Comparison of ENCODE assay signal across 14 cellular contexts in genomic region chr6:78308025-78308424, GRCh38.
DNase-seq lines count a peak whose midpoint lies in the region; ATAC-seq and TF ChIP-seq lines count a peak whose summit lies in the region.
"Had no signal": no experiment of that assay in that cellular context is flagged by ENCODE, and none has a peak within 500 bp of the region (broad histone marks: within the 10 kb centered on the region; RNA-seq: fewer than 3 reads in every experiment).

No MANE protein-coding gene starts in this region.

- H3K9me2 ChIP-seq in GM23338 (ENCODE audit: insufficient read depth), result no peaks in the 10 kb centered on the region

- ATAC-seq in GM23338, result peak; percentile 93
- ATAC-seq in stimulated activated memory B cell treated with anti-CD40 and anti-IgM and Interleukin-4, amounts not matched to agents 10 μg/mL and 1 μg/mL and 100 μg/mL, for 72 hours, result no peak
- ATAC-seq in natural killer cell treated with Interleukin-12 subunit alpha and Interleukin-12 subunit beta and Interleukin-15 and Interleukin-18, amount 100 ng/mL, for 72 hours, result no peak
- ATAC-seq: activated CD8-positive, alpha-beta T cell treated with anti-CD3 and anti-CD28 coated beads for 36 hours; stimulated activated naive B cell treated with anti-CD40 and anti-IgM and Interleukin-4, amounts not matched to agents 10 μg/mL and 1 μg/mL and 100 μg/mL, for 72 hours had no signal

- no peak overlapping the region for H2AFZ ChIP-seq in GM23338

- H3K4me1 Mint-ChIP-seq in GM23338 (no peaks in the 10 kb centered on the region), endodermal cell (no peaks in the 10 kb centered on the region)
- no peaks in the 10 kb centered on the region for H3K4me1 Mint-ChIP-seq in stimulated activated memory B cell treated with anti-CD40 and anti-IgM and Interleukin-4, amounts not matched to agents 10 μg/mL and 1 μg/mL and 100 μg/mL, for 72 hours
- no peaks in the 10 kb centered on the region for H3K4me1 Mint-ChIP-seq in natural killer cell treated with Interleukin-12 subunit alpha and Interleukin-12 subunit beta and Interleukin-15 and Interleukin-18, amount 100 ng/mL, for 72 hours (ENCODE audit: low read depth in 2 of 2)
- H3K4me1 Mint-ChIP-seq: stimulated activated naive B cell treated with anti-CD40 and anti-IgM and Interleukin-4, amounts not matched to agents 10 μg/mL and 1 μg/mL and 100 μg/mL, for 72 hours had no signal

- H3K27me3 ChIP-seq in GM23338 (ENCODE audit: insufficient read depth) (no peaks in the 10 kb centered on the region), NT2/D1 (ENCODE audit: insufficient read depth, insufficient read length) (no peaks in the 10 kb centered on the region), endodermal cell (ENCODE audit: control insufficient read depth, insufficient read depth, low read length, poor library complexity, severe bottlenecking) (no peaks in the 10 kb centered on the region), colonic mucosa (no peaks in the 10 kb centered on the region)
- H3K27me3 ChIP-seq: vagina had no signal

- no peaks in the 10 kb centered on the region for H3K4me1 ChIP-seq in GM23338 (ENCODE audit: insufficient read depth)
- H3K4me1 ChIP-seq in NT2/D1 (ENCODE audit: insufficient read depth, insufficient read length), result no peaks in the 10 kb centered on the region
- H3K4me1 ChIP-seq in endodermal cell (ENCODE audit: control insufficient read depth, insufficient read depth, low read length), result no peaks in the 10 kb centered on the region
- no peaks in the 10 kb centered on the region for H3K4me1 ChIP-seq in colonic mucosa
- H3K4me1 ChIP-seq: vagina had no signal

- no peak overlapping the region for H3K4me2 ChIP-seq in GM23338

- H3K27ac Mint-ChIP-seq in GM23338 (no peak overlapping the region), endodermal cell (no peak overlapping the region)
- no peak overlapping the region for H3K27ac Mint-ChIP-seq in stimulated activated memory B cell treated with anti-CD40 and anti-IgM and Interleukin-4, amounts not matched to agents 10 μg/mL and 1 μg/mL and 100 μg/mL, for 72 hours
- H3K27ac Mint-ChIP-seq in natural killer cell treated with Interleukin-12 subunit alpha and Interleukin-12 subunit beta and Interleukin-15 and Interleukin-18, amount 100 ng/mL, for 72 hours, result no peak overlapping the region
- H3K27ac Mint-ChIP-seq: activated CD8-positive, alpha-beta T cell treated with anti-CD3 and anti-CD28 coated beads for 36 hours; stimulated activated naive B cell treated with anti-CD40 and anti-IgM and Interleukin-4, amounts not matched to agents 10 μg/mL and 1 μg/mL and 100 μg/mL, for 72 hours had no signal

- no peak overlapping the region for H3K9ac ChIP-seq in NT2/D1 (ENCODE audit: insufficient read length, low read depth)
- no peak overlapping the region for H3K9ac ChIP-seq in endodermal cell (ENCODE audit: extremely low read depth, low read length, poor library complexity, severe bottlenecking)
- H3K9ac ChIP-seq in colonic mucosa (ENCODE audit: low read depth in 2 of 2, low read length in 2 of 2), result no peak overlapping the region

- H3F3A ChIP-seq in GM23338 (replicated peaks; ENCODE audit: low read depth), result no peaks in the 10 kb centered on the region

- H3K4me3 ChIP-seq in GM23338 (no peak overlapping the region), NT2/D1 (ENCODE audit: insufficient read length, low read depth) (no peak overlapping the region), endodermal cell (ENCODE audit: low read length) (no peak overlapping the region), colonic mucosa (no peak overlapping the region)
- H3K4me3 ChIP-seq: vagina had no signal

- in situ Hi-C loops in ACHN (cut with HindIII; ENCODE audit: low pct_ligation_motif_present, low pct_unique_long_range_greater_than_20kb, low sequenced_read_pairs), result no loop called here

- H3K27me3 Mint-ChIP-seq in GM23338 (ENCODE audit: insufficient read depth, low read depth, poor library complexity) (no peaks in the 10 kb centered on the region), endodermal cell (ENCODE audit: insufficient read depth) (no peaks in the 10 kb centered on the region)
- H3K27me3 Mint-ChIP-seq in stimulated activated memory B cell treated with anti-CD40 and anti-IgM and Interleukin-4, amounts not matched to agents 10 μg/mL and 1 μg/mL and 100 μg/mL, for 72 hours, result no peaks in the 10 kb centered on the region
- H3K27me3 Mint-ChIP-seq in natural killer cell treated with Interleukin-12 subunit alpha and Interleukin-12 subunit beta and Interleukin-15 and Interleukin-18, amount 100 ng/mL, for 72 hours, result no peaks in the 10 kb centered on the region
- H3K27me3 Mint-ChIP-seq: activated CD8-positive, alpha-beta T cell treated with anti-CD3 and anti-CD28 coated beads for 36 hours; stimulated activated naive B cell treated with anti-CD40 and anti-IgM and Interleukin-4, amounts not matched to agents 10 μg/mL and 1 μg/mL and 100 μg/mL, for 72 hours had no signal

- H3K27ac ChIP-seq in GM23338 (ENCODE audit: low read depth) (no peak overlapping the region), endodermal cell (ENCODE audit: low read depth, low read length) (no peak overlapping the region), colonic mucosa (no peak overlapping the region)
- H3K27ac ChIP-seq: vagina had no signal

- peak; percentile 2 for DNase-seq in ACHN
- DNase-seq in GM23338 (ENCODE audit: low spot score), result peak; percentile 53
- peak; percentile 33 for DNase-seq in NT2/D1 (ENCODE audit: low read depth, low spot score)
- DNase-seq in endodermal cell, result peak; percentile 72
- no peak for DNase-seq in colonic mucosa
- DNase-seq in SHP77 treated with DMSO at 0.1 percent for 48 hours (lab: John Stamatoyannopoulos, UW), result no peak
- no peak for DNase-seq in natural killer cell treated with Interleukin-12 subunit alpha and Interleukin-12 subunit beta and Interleukin-15 and Interleukin-18, amount 100 ng/mL, for 72 hours (ENCODE audit: low spot score)
- DNase-seq: activated CD8-positive, alpha-beta T cell treated with anti-CD3 and anti-CD28 coated beads for 36 hours; erythroblast; NCI-H1694; stimulated activated CD4-positive, alpha-beta T cell treated with anti-CD3 and anti-CD28 coated beads, Interleukin-4, amount 100 ng/mL, for 1 hour; stimulated activated naive B cell treated with anti-CD40 and anti-IgM and Interleukin-4, amounts not matched to agents 10 μg/mL and 1 μg/mL and 100 μg/mL, for 72 hours had no signal

- H3K4me3 Mint-ChIP-seq in GM23338, result no peak overlapping the region
- H3K4me3 Mint-ChIP-seq in endodermal cell, result no peak overlapping the region
- H3K4me3 Mint-ChIP-seq in stimulated activated memory B cell treated with anti-CD40 and anti-IgM and Interleukin-4, amounts not matched to agents 10 μg/mL and 1 μg/mL and 100 μg/mL, for 72 hours, result no peak overlapping the region
- H3K4me3 Mint-ChIP-seq in natural killer cell treated with Interleukin-12 subunit alpha and Interleukin-12 subunit beta and Interleukin-15 and Interleukin-18, amount 100 ng/mL, for 72 hours, result no peak overlapping the region
- H3K4me3 Mint-ChIP-seq: activated CD8-positive, alpha-beta T cell treated with anti-CD3 and anti-CD28 coated beads for 36 hours; stimulated activated naive B cell treated with anti-CD40 and anti-IgM and Interleukin-4, amounts not matched to agents 10 μg/mL and 1 μg/mL and 100 μg/mL, for 72 hours had no signal

- no peaks in the 10 kb centered on the region for H3K9me3 ChIP-seq in NT2/D1 (ENCODE audit: insufficient read depth, low read length)
- H3K9me3 ChIP-seq in endodermal cell (ENCODE audit: control insufficient read depth, low read length), result no peaks in the 10 kb centered on the region
- H3K9me3 ChIP-seq in colonic mucosa, result no peaks in the 10 kb centered on the region
- H3K9me3 ChIP-seq: vagina had no signal

- H3K36me3 Mint-ChIP-seq in GM23338 (ENCODE audit: low read depth), result no peaks in the 10 kb centered on the region
- no peaks in the 10 kb centered on the region for H3K36me3 Mint-ChIP-seq in endodermal cell (ENCODE audit: low read depth)
- H3K36me3 Mint-ChIP-seq in stimulated activated memory B cell treated with anti-CD40 and anti-IgM and Interleukin-4, amounts not matched to agents 10 μg/mL and 1 μg/mL and 100 μg/mL, for 72 hours, result no peaks in the 10 kb centered on the region
- H3K36me3 Mint-ChIP-seq in natural killer cell treated with Interleukin-12 subunit alpha and Interleukin-12 subunit beta and Interleukin-15 and Interleukin-18, amount 100 ng/mL, for 72 hours, result peaks cover 6% of the 10 kb centered on the region
- H3K36me3 Mint-ChIP-seq: stimulated activated naive B cell treated with anti-CD40 and anti-IgM and Interleukin-4, amounts not matched to agents 10 μg/mL and 1 μg/mL and 100 μg/mL, for 72 hours had no signal

- no peaks in the 10 kb centered on the region for H3K9me3 Mint-ChIP-seq in GM23338
- no peaks in the 10 kb centered on the region for H3K9me3 Mint-ChIP-seq in endodermal cell
- no peaks in the 10 kb centered on the region for H3K9me3 Mint-ChIP-seq in stimulated activated memory B cell treated with anti-CD40 and anti-IgM and Interleukin-4, amounts not matched to agents 10 μg/mL and 1 μg/mL and 100 μg/mL, for 72 hours
- peaks cover 36% of the 10 kb centered on the region for H3K9me3 Mint-ChIP-seq in natural killer cell treated with Interleukin-12 subunit alpha and Interleukin-12 subunit beta and Interleukin-15 and Interleukin-18, amount 100 ng/mL, for 72 hours
- H3K9me3 Mint-ChIP-seq: activated CD8-positive, alpha-beta T cell treated with anti-CD3 and anti-CD28 coated beads for 36 hours had no signal

- TF ChIP-seq CTCF in GM23338 (conservative IDR thresholded peaks at IDR 0.05; ENCODE audit: low read depth in 2 of 2) (peak; percentile 46 to 59), endodermal cell (conservative IDR thresholded peaks at IDR 0.05) (peak; percentile 72), colonic mucosa (IDR thresholded peaks at IDR 0.05) (no peak)

- H3K79me2 ChIP-seq in GM23338 (replicated peaks; ENCODE audit: insufficient read depth), result no peaks in the 10 kb centered on the region

- H3K36me3 ChIP-seq in GM23338 (ENCODE audit: insufficient read depth) (no peaks in the 10 kb centered on the region), NT2/D1 (ENCODE audit: insufficient read depth, insufficient read length, low read length) (no peaks in the 10 kb centered on the region), endodermal cell (ENCODE audit: control insufficient read depth, insufficient read depth, low read length) (no peaks in the 10 kb centered on the region), colonic mucosa (no peaks in the 10 kb centered on the region)
- H3K36me3 ChIP-seq: vagina had no signal

- no peaks in the 10 kb centered on the region for H4K20me1 ChIP-seq in GM23338 (replicated peaks; ENCODE audit: insufficient read depth)

- intact Hi-C loops in colonic mucosa (cut with DNase I), result no loop called here

TF ChIP-seq in GM23338, 12 proteins besides CTCF, POLR2A, EP300 and RAD21 (continues in another document):
- TF ChIP-seq NANOG (IDR thresholded peaks at IDR 0.05; ENCODE audit: borderline replicate concordance) (no peak), EZH2 (IDR thresholded peaks at IDR 0.05; ENCODE audit: low read depth, unreplicated experiment) (no peak), JUNB (IDR thresholded peaks at IDR 0.05; ENCODE audit: unreplicated experiment) (no peak)

Comparison
In these comparisons a context has a peak if more than half of its experiments do, and no peak if none do; other contexts are left out.
1. DNase-seq: peak in ACHN (single experiment), GM23338 (single experiment), NT2/D1 (single experiment) and endodermal cell (single experiment); none in colonic mucosa (single experiment), SHP77 treated with DMSO at 0.1 percent for 48 hours (single experiment) and natural killer cell treated with Interleukin-12 subunit alpha and Interleukin-12 subunit beta and Interleukin-15 and Interleukin-18, amount 100 ng/mL, for 72 hours (single experiment).